Comparison of ENCODE assay signal across 15 cellular contexts in genomic region chr4:83208776-83209365, GRCh38.
DNase-seq lines count a peak whose midpoint lies in the region; ATAC-seq and FAIRE-seq lines count a peak whose summit lies in the region.
"Had no signal": no experiment of that assay in that cellular context is flagged by ENCODE, and none has a peak within 500 bp of the region (broad histone marks: within the 10 kb centered on the region; RNA-seq: fewer than 3 reads in every experiment).

No MANE protein-coding gene starts in this region.

- no peaks in the 10 kb centered on the region for H3K27me3 ChIP-seq in skeletal muscle satellite cell (ENCODE audit: control insufficient read depth, insufficient read depth, low read length)
- H3K27me3 ChIP-seq: neural progenitor cell, stomach had no signal

- no peak overlapping the region for H3K4me3 ChIP-seq in skeletal muscle satellite cell (ENCODE audit: low read length)
- H3K4me3 ChIP-seq: neural progenitor cell, stomach had no signal

- no peak for FAIRE-seq in RCC 7860 (lab: Jason Lieb, UNC)
- FAIRE-seq: small intestine had no signal

- peak overlapping the region; percentile 0 for H3K9ac ChIP-seq in skeletal muscle satellite cell (ENCODE audit: low read depth, low read length)
- H3K9ac ChIP-seq: neural progenitor cell had no signal

- H3K9me3 ChIP-seq in skeletal muscle satellite cell (replicated peaks; ENCODE audit: low read length), result no peaks in the 10 kb centered on the region
- H3K9me3 ChIP-seq: stomach had no signal

- no peak for ATAC-seq in HG03108 (IDR thresholded peaks at IDR 0.05; ENCODE audit: unreplicated experiment)
- no peak for ATAC-seq in GM21367 (IDR thresholded peaks at IDR 0.05; ENCODE audit: unreplicated experiment)
- no peak for ATAC-seq in GM21515 (IDR thresholded peaks at IDR 0.05; ENCODE audit: unreplicated experiment)

- peaks cover 28% of the 10 kb centered on the region for H3K4me1 ChIP-seq in skeletal muscle satellite cell (ENCODE audit: control insufficient read depth, insufficient read depth, low read length)
- H3K4me1 ChIP-seq: neural progenitor cell had no signal

- DNase-seq in GM03348 (ENCODE audit: low spot score) (peak; percentile 55), RCC 7860 (ENCODE audit: low spot score) (peak; percentile 27), fibroblast of peridontal ligament (ENCODE audit: extremely low read depth) (peak; percentile 34)
- DNase-seq: activated CD4-positive, alpha-beta T cell treated with anti-CD3 and anti-CD28 coated beads for 48 hours; aorta; Calu3; NCI-H1092; NCI-H226; stomach had no signal

- H3K4me2 ChIP-seq in skeletal muscle satellite cell (ENCODE audit: low read length), result no peak overlapping the region
- H3K4me2 ChIP-seq: neural progenitor cell had no signal

- H3K36me3 ChIP-seq in skeletal muscle satellite cell (ENCODE audit: insufficient read depth, low read length), result no peaks in the 10 kb centered on the region
- H3K36me3 ChIP-seq: neural progenitor cell, stomach had no signal
